ENCODE assay signal across 29 cellular contexts in genomic region chr2:53247986-53248735, GRCh38.
"Had no signal": no experiment of that assay in that cellular context is flagged by ENCODE, and none has a peak within 500 bp of the region (broad histone marks: within the 10 kb centered on the region; RNA-seq: fewer than 3 reads in every experiment).

No MANE protein-coding gene starts in this region.

- H3K27ac Mint-ChIP-seq: activated CD4-positive, alpha-beta memory T cell treated with anti-CD3 and anti-CD28 coated beads for 36 hours; activated naive CD4-positive, alpha-beta T cell treated with anti-CD3 and anti-CD28 coated beads, Interleukin-2, amount 50 U/mL, for 24 hours; activated naive CD8-positive, alpha-beta T cell treated with anti-CD3 and anti-CD28 coated beads, Interleukin-2, amount 50 U/mL, for 24 hours; activated T-cell treated with anti-CD3 and anti-CD28 coated beads, Interleukin-2, amount 50 U/mL, for 24 hours; naive thymus-derived CD4-positive, alpha-beta T cell; stimulated activated naive B cell treated with anti-CD40 and anti-IgM and Interleukin-4, amounts not matched to agents 10 μg/mL and 1 μg/mL and 100 μg/mL, for 72 hours had no signal

- H3K4me1 Mint-ChIP-seq: activated naive CD4-positive, alpha-beta T cell treated with anti-CD3 and anti-CD28 coated beads, Interleukin-2, amount 50 U/mL, for 24 hours; activated naive CD8-positive, alpha-beta T cell treated with anti-CD3 and anti-CD28 coated beads, Interleukin-2, amount 50 U/mL, for 24 hours; naive thymus-derived CD4-positive, alpha-beta T cell; neural crest cell; stimulated activated naive B cell treated with anti-CD40 and anti-IgM and Interleukin-4, amounts not matched to agents 10 μg/mL and 1 μg/mL and 100 μg/mL, for 72 hours had no signal

- H3K27me3 Mint-ChIP-seq: activated CD4-positive, alpha-beta memory T cell treated with anti-CD3 and anti-CD28 coated beads for 36 hours; activated naive CD4-positive, alpha-beta T cell treated with anti-CD3 and anti-CD28 coated beads, Interleukin-2, amount 50 U/mL, for 24 hours; activated T-cell treated with anti-CD3 and anti-CD28 coated beads, Interleukin-2, amount 50 U/mL, for 24 hours; naive thymus-derived CD4-positive, alpha-beta T cell; stimulated activated naive B cell treated with anti-CD40 and anti-IgM and Interleukin-4, amounts not matched to agents 10 μg/mL and 1 μg/mL and 100 μg/mL, for 72 hours had no signal

- H3K27ac ChIP-seq: breast epithelium, gastroesophageal sphincter, pancreas, prostate gland, stomach, thyroid gland, vagina, VCaP had no signal

- H3K36me3 ChIP-seq: breast epithelium, gastroesophageal sphincter, pancreas, prostate gland, stomach, thyroid gland, upper lobe of left lung, vagina had no signal

- DNase-seq: activated CD4-positive, alpha-beta memory T cell treated with anti-CD3 and anti-CD28 coated beads for 36 hours; activated CD4-positive, alpha-beta T cell treated with anti-CD3 and anti-CD28 coated beads for 48 hours; activated CD8-positive, alpha-beta memory T cell treated with anti-CD3 and anti-CD28 coated beads, Interleukin-2, amount 50 U/mL, for 48 hours; activated gamma-delta T cell; activated naive CD8-positive, alpha-beta T cell treated with anti-CD3 and anti-CD28 coated beads, Interleukin-2, amount 50 U/mL, for 24 hours; activated T-cell treated with anti-CD3 and anti-CD28 coated beads, Interleukin-2, amount 50 U/mL, for 24 hours; amygdala; dermis blood vessel endothelial cell; effector CD8-positive, alpha-beta T cell; erythroblast; naive thymus-derived CD4-positive, alpha-beta T cell; nucleus accumbens; pancreas; retina; stimulated activated CD4-positive, alpha-beta T cell treated with anti-CD3 and anti-CD28 coated beads, Interleukin-15, amount 100 ng/mL, for 24 hours; stimulated activated CD4-positive, alpha-beta T cell treated with anti-CD3 and anti-CD28 coated beads, Interleukin-2, amount 100 ng/mL, for 24 hours; stimulated activated naive B cell treated with anti-CD40 and anti-IgM and Interleukin-4, amounts not matched to agents 10 μg/mL and 1 μg/mL and 100 μg/mL, for 72 hours; stomach; T-helper 9 cell; thyroid gland; upper lobe of left lung had no signal

- H3K4me2 ChIP-seq: smooth muscle cell had no signal

- H3K27me3 ChIP-seq: breast epithelium, gastroesophageal sphincter, pancreas, stomach, thyroid gland, upper lobe of left lung, vagina had no signal

- H3K9me3 Mint-ChIP-seq: activated CD4-positive, alpha-beta memory T cell treated with anti-CD3 and anti-CD28 coated beads for 36 hours; activated naive CD4-positive, alpha-beta T cell treated with anti-CD3 and anti-CD28 coated beads, Interleukin-2, amount 50 U/mL, for 24 hours; activated naive CD8-positive, alpha-beta T cell treated with anti-CD3 and anti-CD28 coated beads, Interleukin-2, amount 50 U/mL, for 24 hours; activated T-cell treated with anti-CD3 and anti-CD28 coated beads, Interleukin-2, amount 50 U/mL, for 24 hours; neural crest cell; stimulated activated naive B cell treated with anti-CD40 and anti-IgM and Interleukin-4, amounts not matched to agents 10 μg/mL and 1 μg/mL and 100 μg/mL, for 72 hours had no signal

- H3K9me3 ChIP-seq: breast epithelium, gastroesophageal sphincter, pancreas, prostate gland, stomach, thyroid gland, upper lobe of left lung, vagina had no signal

- ATAC-seq: activated naive CD8-positive, alpha-beta T cell treated with anti-CD3 and anti-CD28 coated beads, Interleukin-2, amount 50 U/mL, for 24 hours; gastroesophageal sphincter; naive thymus-derived CD4-positive, alpha-beta T cell; stimulated activated naive B cell treated with anti-CD40 and anti-IgM and Interleukin-4, amounts not matched to agents 10 μg/mL and 1 μg/mL and 100 μg/mL, for 72 hours had no signal

- H3K4me3 ChIP-seq: breast epithelium, gastroesophageal sphincter, pancreas, prostate gland, smooth muscle cell, stomach, thyroid gland, upper lobe of left lung, vagina had no signal

- H3K4me1 ChIP-seq: breast epithelium, gastroesophageal sphincter, prostate gland, stomach, thyroid gland, vagina had no signal

- H3K4me3 Mint-ChIP-seq: activated CD4-positive, alpha-beta memory T cell treated with anti-CD3 and anti-CD28 coated beads for 36 hours; activated naive CD4-positive, alpha-beta T cell treated with anti-CD3 and anti-CD28 coated beads, Interleukin-2, amount 50 U/mL, for 24 hours; activated naive CD8-positive, alpha-beta T cell treated with anti-CD3 and anti-CD28 coated beads, Interleukin-2, amount 50 U/mL, for 24 hours; activated T-cell treated with anti-CD3 and anti-CD28 coated beads, Interleukin-2, amount 50 U/mL, for 24 hours; naive thymus-derived CD4-positive, alpha-beta T cell; neural crest cell; stimulated activated naive B cell treated with anti-CD40 and anti-IgM and Interleukin-4, amounts not matched to agents 10 μg/mL and 1 μg/mL and 100 μg/mL, for 72 hours had no signal

- H3K36me3 Mint-ChIP-seq: activated CD4-positive, alpha-beta memory T cell treated with anti-CD3 and anti-CD28 coated beads for 36 hours; activated naive CD4-positive, alpha-beta T cell treated with anti-CD3 and anti-CD28 coated beads, Interleukin-2, amount 50 U/mL, for 24 hours; naive thymus-derived CD4-positive, alpha-beta T cell; stimulated activated naive B cell treated with anti-CD40 and anti-IgM and Interleukin-4, amounts not matched to agents 10 μg/mL and 1 μg/mL and 100 μg/mL, for 72 hours had no signal
